Comparison of ENCODE assay signal across 1 cellular context in the genomic region with DNA sequence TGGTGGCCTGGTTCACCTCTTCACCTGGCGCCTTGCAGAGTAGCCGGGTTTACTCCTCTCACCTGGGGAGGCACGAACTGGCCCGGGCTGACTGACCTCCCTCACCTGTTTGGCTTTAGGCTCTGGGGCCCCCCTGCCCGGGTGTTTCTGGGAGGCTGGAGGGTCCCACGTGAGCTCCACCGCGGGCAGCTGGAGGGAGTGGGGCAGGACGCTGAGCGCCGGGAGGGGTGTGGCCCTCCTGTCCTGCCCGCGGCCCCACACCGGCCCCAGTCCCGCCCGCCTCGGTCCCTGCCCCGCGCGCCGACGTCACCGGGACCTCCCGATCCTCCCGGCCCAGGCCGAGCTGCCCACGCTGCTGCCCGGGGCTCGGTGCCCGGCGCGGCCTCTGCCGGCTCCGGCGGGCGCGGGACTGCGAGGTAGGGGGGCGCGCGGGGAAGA.
TF ChIP-seq lines count a peak whose summit lies in the region.

A gene with protein sequence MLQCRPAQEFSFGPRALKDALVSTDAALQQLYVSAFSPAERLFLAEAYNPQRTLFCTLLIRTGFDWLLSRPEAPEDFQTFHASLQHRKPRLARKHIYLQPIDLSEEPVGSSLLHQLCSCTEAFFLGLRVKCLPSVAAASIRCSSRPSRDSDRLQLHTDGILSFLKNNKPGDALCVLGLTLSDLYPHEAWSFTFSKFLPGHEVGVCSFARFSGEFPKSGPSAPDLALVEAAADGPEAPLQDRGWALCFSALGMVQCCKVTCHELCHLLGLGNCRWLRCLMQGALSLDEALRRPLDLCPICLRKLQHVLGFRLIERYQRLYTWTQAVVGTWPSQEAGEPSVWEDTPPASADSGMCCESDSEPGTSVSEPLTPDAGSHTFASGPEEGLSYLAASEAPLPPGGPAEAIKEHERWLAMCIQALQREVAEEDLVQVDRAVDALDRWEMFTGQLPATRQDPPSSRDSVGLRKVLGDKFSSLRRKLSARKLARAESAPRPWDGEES (plus strand): TSS at position 322 of the 438 bp plus-strand sequence. CDS start 12,250 bp downstream, outside the sequence.

TF ChIP-seq in IMR-90, 13 proteins besides CTCF, POLR2A, EP300 and RAD21:
- TF ChIP-seq MAFK (IDR thresholded peaks at IDR 0.05; ENCODE audit: low read depth, low read length) (no peak), RFX5 (IDR thresholded peaks at IDR 0.05; ENCODE audit: low read depth, low read length) (no peak)
